In the genomic region with DNA sequence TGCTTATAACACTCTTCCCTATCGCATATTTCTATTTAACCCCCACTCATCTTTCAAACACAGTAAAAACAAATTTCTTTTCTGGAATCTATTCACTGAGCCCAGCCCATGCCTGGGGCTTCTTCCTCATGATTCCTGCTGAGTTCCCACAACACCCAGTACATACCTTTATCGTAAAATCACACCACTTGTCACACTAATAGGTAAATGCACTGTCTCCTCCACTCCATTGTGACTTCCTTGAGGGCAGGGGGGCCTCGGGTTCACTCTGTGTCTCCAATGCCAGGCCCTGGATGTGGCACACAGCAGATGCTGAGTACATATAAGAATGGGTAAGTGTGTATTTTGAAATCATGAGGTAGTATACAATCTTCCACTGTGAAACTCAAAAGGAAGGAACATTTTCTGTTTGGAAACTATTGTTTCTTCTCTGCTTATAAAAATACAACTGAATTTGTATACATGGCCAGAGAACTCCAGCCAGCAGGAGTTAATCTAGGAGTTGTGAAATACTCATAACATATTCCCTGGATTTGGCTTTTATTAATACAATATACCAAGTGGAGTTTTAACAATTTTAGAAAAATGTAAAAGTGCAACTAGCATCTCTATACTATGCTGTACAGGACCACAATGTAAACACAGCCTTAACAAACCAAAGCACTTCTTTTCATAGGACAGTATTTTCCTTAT, we compare ENCODE assay signal across 18 cellular contexts. TPM values are rescaled to one million over a fixed set of nuclear protein-coding genes. Genes with fewer than 3 reads are reported as not detected.
A peak's percentile ranks its signal among the peaks of the same experiment; 100 is the strongest.
DNase-seq lines count a peak whose midpoint lies in the region; ATAC-seq, FAIRE-seq and TF ChIP-seq lines count a peak whose summit lies in the region.
"Had no signal": no experiment of that assay in that cellular context is flagged by ENCODE, and none has a peak within 500 bp of the region (broad histone marks: within the 10 kb centered on the region; RNA-seq: fewer than 3 reads in every experiment).

No MANE protein-coding gene starts in this region.

- H3K4me1 ChIP-seq in ascending aorta (peaks cover 0 to 23% of the 10 kb centered on the region in 2 donors), esophagus squamous epithelium (peaks cover 10 to 60% (median 10%) of the 10 kb centered on the region in 3 donors), prostate gland (replicated peaks) (no peaks in the 10 kb centered on the region)

- WGBS in esophagus squamous epithelium, 2 donors = 49 to 50% methylated on average over 3 of the region's 3 CpGs
- WGBS in prostate gland = 66% methylated on average over 3 of the region's 3 CpGs

- H3K27me3 ChIP-seq in ascending aorta = no peaks in the 10 kb centered on the region
- no peaks in the 10 kb centered on the region for H3K27me3 ChIP-seq in esophagus squamous epithelium
- H3K27me3 ChIP-seq in prostate gland (replicated peaks; ENCODE audit: insufficient read depth) = no peaks in the 10 kb centered on the region

- H3K9me3 ChIP-seq in ascending aorta (no peaks in the 10 kb centered on the region), esophagus squamous epithelium (no peaks in the 10 kb centered on the region), prostate gland (no peaks in the 10 kb centered on the region)

- H3K36me3 ChIP-seq in ascending aorta (peaks cover 12 to 42% of the 10 kb centered on the region in 2 donors), esophagus squamous epithelium (peaks cover 11 to 40% (median 14%) of the 10 kb centered on the region in 3 donors), prostate gland (no peaks in the 10 kb centered on the region)

- no peak for TF ChIP-seq POLR2A in esophagus squamous epithelium (IDR thresholded peaks at IDR 0.05)
- TF ChIP-seq POLR2A in prostate gland (IDR thresholded peaks at IDR 0.05) = no peak

- DNase-seq in HTR-8/SVneo (ENCODE audit: insufficient read length, low spot score) (no peak), ascending aorta (ENCODE audit: low spot score in 2 of 2) (no peak), esophagus squamous epithelium (lab: John Stamatoyannopoulos, UW) (no peak), retinal pigment epithelial cell (ENCODE audit: low read depth) (no peak), DMS79 treated with DMSO at 0.1 percent for 48 hours (lab: John Stamatoyannopoulos, UW) (no peak), prostate gland (ENCODE audit: low spot score) (no peak)
- DNase-seq: activated CD4-positive, alpha-beta T cell treated with anti-CD3 and anti-CD28 coated beads, Interleukin-2, amount 50 U/mL, for 1 hour; activated T-cell treated with anti-CD3 and anti-CD28 coated beads, Interleukin-2, amount 50 U/mL, for 24 hours; cerebellar nuclear complex; DMS153; head of caudate nucleus; NCI-H1694 treated with DMSO at 0.1 percent for 48 hours; NCI-H446 treated with DMSO at 0.1 percent for 48 hours; stimulated activated naive CD8-positive, alpha-beta T cell treated with anti-CD3 and anti-CD28 coated beads, Interleukin-15, amount 100 ng/mL, for 72 hours had no signal

- H3K27ac ChIP-seq in ascending aorta (peak overlapping the region; percentile 4 to 14), esophagus squamous epithelium (peak overlapping the region; percentile 23 to 53 (median 36)), prostate gland (no peak overlapping the region)

- TF ChIP-seq CTCF in ascending aorta (IDR thresholded peaks at IDR 0.05) (no peak), esophagus squamous epithelium (IDR thresholded peaks at IDR 0.05) (no peak), retinal pigment epithelial cell (conservative IDR thresholded peaks at IDR 0.05; ENCODE audit: low read depth, low read length) (no peak), prostate gland (IDR thresholded peaks at IDR 0.05) (no peak)

- ATAC-seq in GM19351 (IDR thresholded peaks at IDR 0.05; ENCODE audit: unreplicated experiment) = no peak
- ATAC-seq: stimulated activated naive CD8-positive, alpha-beta T cell treated with anti-CD3 and anti-CD28 coated beads, Interleukin-15, amount 100 ng/mL, for 72 hours had no signal

- FAIRE-seq in HTR-8/SVneo (lab: Jason Lieb, UNC) = peak; percentile 23
- FAIRE-seq: endometrium had no signal

- intact Hi-C loops in ascending aorta (cut with DNase I) (loop anchor here (10.0 kb wide), 1 partner anchor 48 kb away; no protein-coding TSS in a partner anchor), esophagus squamous epithelium (cut with DNase I) (no loop called here), prostate gland (cut with DNase I) (no loop called here)

- H3K4me3 ChIP-seq in ascending aorta = no peak overlapping the region
- no peak overlapping the region for H3K4me3 ChIP-seq in esophagus squamous epithelium
- H3K4me3 ChIP-seq in retinal pigment epithelial cell (ENCODE audit: low read length) = peak overlapping the region; percentile 66
- H3K4me3 ChIP-seq in prostate gland = no peak overlapping the region

RNA-seq across cellular contexts. Expression of gene PLK2, which starts 7.2 kb away (rescaled TPM):
- total RNA-seq in ascending aorta (69.1 TPM), esophagus squamous epithelium (100 to 1,000 TPM; 117 to 227 (median 151) TPM), prostate gland (10 to 100 TPM; 60.1 to 69.4 TPM)

RNA-seq across cellular contexts. Expression of gene GAPT, which starts 38.5 kb away (rescaled TPM):
- total RNA-seq in ascending aorta = not detected
- 1 to 10 TPM in 1 of 4 donors, under 1 TPM in 2, not detected in 1; 0.09 to 2.9 (median 0.18) TPM for total RNA-seq in esophagus squamous epithelium
- total RNA-seq in prostate gland = 1 to 10 TPM in 1 of 2 donors, under 1 TPM in 1; 0.36 to 3.0 TPM
- total RNA-seq: kidney epithelial cell, SK-MEL-5 had no signal

Comparison
In these comparisons a context has a peak if more than half of its experiments do, and no peak if none do; other contexts are left out.
1. H3K27ac ChIP-seq: peak in ascending aorta (2 of 2) and esophagus squamous epithelium (4 of 4); none in prostate gland (0 of 2).